Comparison of ENCODE assay signal across 8 cellular contexts in genomic region chr6:26421259-26422144, GRCh38. TPM values are rescaled to one million over a fixed set of nuclear protein-coding genes. Genes with fewer than 3 reads are reported as not detected.
DNase-seq lines count a peak whose midpoint lies in the region; ATAC-seq and TF ChIP-seq lines count a peak whose summit lies in the region.

No MANE protein-coding gene starts in this region.

- peak overlapping the region; percentile 90 for H3K4me3 ChIP-seq in effector memory CD4-positive, alpha-beta T cell (ENCODE audit: insufficient read depth, low read depth, low read length, poor library complexity, severe bottlenecking)
- peak overlapping the region; percentile 68 to 82 (median 76) for H3K4me3 ChIP-seq in liver (ENCODE audit: low read depth in 1 of 3, low read length in 3 of 3)

- peak overlapping the region; percentile 75 for H3K27ac ChIP-seq in effector memory CD4-positive, alpha-beta T cell (ENCODE audit: insufficient read depth, low read length, poor library complexity, severe bottlenecking)
- peak overlapping the region; percentile 84 to 87 for H3K27ac ChIP-seq in liver (ENCODE audit: low read depth in 1 of 2, low read length in 2 of 2)

- H3K27me3 ChIP-seq in effector memory CD4-positive, alpha-beta T cell (replicated peaks; ENCODE audit: control insufficient read depth, insufficient read depth, low read length, poor library complexity, severe bottlenecking) = no peaks in the 10 kb centered on the region
- H3K27me3 ChIP-seq in liver (ENCODE audit: control insufficient read depth in 4 of 4, insufficient read depth in 4 of 4, low read length in 3 of 4) = no peaks in the 10 kb centered on the region

- no peak for TF ChIP-seq CTCF in liver (IDR thresholded peaks at IDR 0.05; ENCODE audit: low read depth, low read length, missing input control)

- 2% methylated on average over 31 of the region's 31 CpGs for WGBS in liver

- peaks cover 6% of the 10 kb centered on the region for H3K4me1 ChIP-seq in effector memory CD4-positive, alpha-beta T cell (ENCODE audit: control insufficient read depth, insufficient read depth, low read length, poor library complexity, severe bottlenecking)
- H3K4me1 ChIP-seq in liver (ENCODE audit: control insufficient read depth in 4 of 4, insufficient read depth in 4 of 4, low read length in 3 of 4) = peaks cover 0 to 9% (median 0%) of the 10 kb centered on the region in 4 donors

- H3K36me3 ChIP-seq in effector memory CD4-positive, alpha-beta T cell (ENCODE audit: control insufficient read depth, insufficient read depth, low read length) = no peaks in the 10 kb centered on the region
- H3K36me3 ChIP-seq in liver (ENCODE audit: control insufficient read depth in 4 of 4, insufficient read depth in 3 of 4, low read depth in 1 of 4, low read length in 3 of 4) = no peaks in the 10 kb centered on the region

- peak in 1 of 2 donors; percentile 23 for TF ChIP-seq RAD21 in liver (IDR thresholded peaks at IDR 0.05)

- ATAC-seq in GM19452 (IDR thresholded peaks at IDR 0.05; ENCODE audit: unreplicated experiment) (peak; percentile 94), HG03520 (IDR thresholded peaks at IDR 0.05; ENCODE audit: unreplicated experiment) (peak; percentile 89)

- peak; percentile 95 for DNase-seq in COLO829 (ENCODE audit: low spot score)
- peak; percentile 80 for DNase-seq in NCI-H748 (lab: John Stamatoyannopoulos, UW; ENCODE audit: unreplicated experiment)
- DNase-seq in activated CD4-positive, alpha-beta T cell treated with anti-CD3 and anti-CD28 coated beads, Interleukin-2, amount 50 U/mL, for 24 hours (ENCODE audit: low read depth in 1 of 2, low spot score in 1 of 2) = peak; percentile 16 to 28
- peak; percentile 15 to 45 (median 22) for DNase-seq in effector memory CD4-positive, alpha-beta T cell
- peak; percentile 17 to 21 for DNase-seq in stimulated activated CD8-positive, alpha-beta memory T cell treated with anti-CD3 and anti-CD28 coated beads, Interleukin-7, amount 100 ng/mL, for 4 hours (ENCODE audit: low read depth in 2 of 2)

- peaks cover 3% of the 10 kb centered on the region for H3K9me3 ChIP-seq in effector memory CD4-positive, alpha-beta T cell (ENCODE audit: control insufficient read depth, low read length)
- H3K9me3 ChIP-seq in liver (ENCODE audit: control insufficient read depth in 4 of 4, low read length in 3 of 4) = peaks cover 0 to 3% (median 1%) of the 10 kb centered on the region in 4 donors

- H3K9ac ChIP-seq in liver (ENCODE audit: low read depth in 1 of 2, low read length in 2 of 2) = peak overlapping the region; percentile 85 to 92

TF ChIP-seq in liver, 16 proteins besides CTCF, POLR2A, EP300 and RAD21:
- peak; percentile 33 for TF ChIP-seq REST (IDR thresholded peaks at IDR 0.05)
- TF ChIP-seq RXRA (IDR thresholded peaks at IDR 0.05) = no peak
- no peak for TF ChIP-seq FOXA1 (IDR thresholded peaks at IDR 0.05)
- no peak for TF ChIP-seq ATF3 (IDR thresholded peaks at IDR 0.05)
- no peak for TF ChIP-seq HNF4G (IDR thresholded peaks at IDR 0.05)
- TF ChIP-seq FOXA2 (IDR thresholded peaks at IDR 0.05) = no peak
- peak; percentile 27 for TF ChIP-seq TAF1 (conservative IDR thresholded peaks at IDR 0.05)
- no peak for TF ChIP-seq MAX (IDR thresholded peaks at IDR 0.05)
- peak; percentile 42 for TF ChIP-seq YY1 (IDR thresholded peaks at IDR 0.05)
- TF ChIP-seq ZBTB33 (IDR thresholded peaks at IDR 0.05) = peak; percentile 97
- no peak for TF ChIP-seq EGR1 (IDR thresholded peaks at IDR 0.05; ENCODE audit: low read depth in 2 of 2)
- no peak for TF ChIP-seq GABPA (IDR thresholded peaks at IDR 0.05 in 1 of 2, conservative IDR thresholded peaks at IDR 0.05 in 1 of 2)
- TF ChIP-seq NR2F2 (IDR thresholded peaks at IDR 0.05) = no peak
- peak; percentile 14 for TF ChIP-seq SP1 (IDR thresholded peaks at IDR 0.05)
- no peak for TF ChIP-seq JUND (IDR thresholded peaks at IDR 0.05)
- peak in 1 of 2 donors; percentile 29 for TF ChIP-seq HNF4A (conservative IDR thresholded peaks at IDR 0.05)

RNA-seq across cellular contexts. Expression of gene BTN3A3, which starts 18.8 kb away (rescaled TPM):
- 10 to 100 TPM in 1 of 2 donors, 1 to 10 TPM in 1; 3.2 to 11.6 TPM for total RNA-seq in liver
- 1 to 10 TPM; 2.2 to 5.9 TPM for polyA plus RNA-seq in liver

RNA-seq across cellular contexts. Expression of gene BTN3A1, which starts 19.4 kb away (rescaled TPM):
- total RNA-seq in liver = 10 to 100 TPM in 1 of 2 donors, 1 to 10 TPM in 1; 6.1 to 17.1 TPM
- 1 to 10 TPM; 2.3 to 6.4 TPM for polyA plus RNA-seq in liver

RNA-seq across cellular contexts. Expression of gene BTN2A1, which starts 36.3 kb away (rescaled TPM):
- total RNA-seq in liver = 1 to 10 TPM; 4.8 to 5.5 TPM
- polyA plus RNA-seq in liver = 1 to 10 TPM; 2.7 to 5.9 TPM

RNA-seq across cellular contexts. Expression of gene BTN2A2, which starts 38.6 kb away (rescaled TPM):
- total RNA-seq in liver = 1 to 10 TPM; 1.2 to 3.2 TPM
- 1 to 10 TPM; 1.7 to 2.4 TPM for polyA plus RNA-seq in liver

RNA-seq across cellular contexts. Expression of gene BTN3A2, which starts 56.5 kb away (rescaled TPM):
- 10 to 100 TPM in 1 of 2 donors, 1 to 10 TPM in 1; 7.4 to 13.7 TPM for total RNA-seq in liver
- 1 to 10 TPM; 6.2 to 8.5 TPM for polyA plus RNA-seq in liver

Comparison
In these comparisons a context has a peak if more than half of its experiments do, and no peak if none do; other contexts are left out.
1. Peak in every context shown above with its lines: DNase-seq, ATAC-seq, H3K4me3 ChIP-seq and H3K27ac ChIP-seq.
2. DNase-seq: peak in every context shown above with its lines; median percentile 95 in COLO829; 80 in NCI-H748; 22 in activated CD4-positive, alpha-beta T cell treated with anti-CD3 and anti-CD28 coated beads, Interleukin-2, amount 50 U/mL, for 24 hours; 22 in effector memory CD4-positive, alpha-beta T cell; 19 in stimulated activated CD8-positive, alpha-beta memory T cell treated with anti-CD3 and anti-CD28 coated beads, Interleukin-7, amount 100 ng/mL, for 4 hours.